ENCODE assay signal across 11 cellular contexts in the genomic region with DNA sequence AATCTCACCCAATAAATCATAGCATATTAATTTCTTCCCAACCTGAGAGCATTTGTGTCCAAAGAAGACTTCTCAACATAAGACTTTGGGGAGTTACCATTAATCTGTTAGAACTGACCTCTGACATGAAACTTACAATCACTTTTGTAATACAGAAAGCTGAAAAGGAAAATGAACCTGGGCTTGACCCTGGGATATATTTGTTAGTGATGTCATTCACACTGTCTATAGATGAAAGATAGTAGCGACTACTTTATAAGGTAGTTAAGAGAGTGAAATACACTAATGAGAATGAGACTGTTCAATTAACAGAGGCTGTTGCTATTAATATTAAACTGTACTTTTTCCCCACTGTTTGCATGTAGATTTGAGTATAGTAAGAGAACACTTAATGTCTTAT.
"Had no signal": no experiment of that assay in that cellular context is flagged by ENCODE, and none has a peak within 500 bp of the region (broad histone marks: within the 10 kb centered on the region; RNA-seq: fewer than 3 reads in every experiment).

No MANE protein-coding gene starts in this region.

- H3K9ac ChIP-seq: GM23248 had no signal

- H3K9me3 Mint-ChIP-seq: H9, HFFc6 had no signal

- H3K4me3 Mint-ChIP-seq: GM23338, H9, HFFc6 had no signal

- FAIRE-seq: H1, H54 had no signal

- H3K36me3 ChIP-seq: HAP-1 had no signal

- H3K4me1 ChIP-seq: HAP-1 had no signal

- H3K4me3 ChIP-seq: GM23248, GM23338, HAP-1 had no signal

- H3K27ac ChIP-seq: GM23248 had no signal

- H3K4me1 Mint-ChIP-seq: GM23338, H9 had no signal

- H3K9me3 ChIP-seq: HAP-1 had no signal

- DNase-seq: GM23248, GOT3, H7, H9, HCEC 1CT, HFFc6 had no signal

- H3K4me2 ChIP-seq: GM23338 had no signal

- H3K27ac Mint-ChIP-seq: GM23338, H9, HFFc6 had no signal

- H2AFZ ChIP-seq: GM23248, GM23338 had no signal

- ATAC-seq: GM23338, HCT116 had no signal
